Comparison of ENCODE assay signal across 1 cellular context in the genomic region with DNA sequence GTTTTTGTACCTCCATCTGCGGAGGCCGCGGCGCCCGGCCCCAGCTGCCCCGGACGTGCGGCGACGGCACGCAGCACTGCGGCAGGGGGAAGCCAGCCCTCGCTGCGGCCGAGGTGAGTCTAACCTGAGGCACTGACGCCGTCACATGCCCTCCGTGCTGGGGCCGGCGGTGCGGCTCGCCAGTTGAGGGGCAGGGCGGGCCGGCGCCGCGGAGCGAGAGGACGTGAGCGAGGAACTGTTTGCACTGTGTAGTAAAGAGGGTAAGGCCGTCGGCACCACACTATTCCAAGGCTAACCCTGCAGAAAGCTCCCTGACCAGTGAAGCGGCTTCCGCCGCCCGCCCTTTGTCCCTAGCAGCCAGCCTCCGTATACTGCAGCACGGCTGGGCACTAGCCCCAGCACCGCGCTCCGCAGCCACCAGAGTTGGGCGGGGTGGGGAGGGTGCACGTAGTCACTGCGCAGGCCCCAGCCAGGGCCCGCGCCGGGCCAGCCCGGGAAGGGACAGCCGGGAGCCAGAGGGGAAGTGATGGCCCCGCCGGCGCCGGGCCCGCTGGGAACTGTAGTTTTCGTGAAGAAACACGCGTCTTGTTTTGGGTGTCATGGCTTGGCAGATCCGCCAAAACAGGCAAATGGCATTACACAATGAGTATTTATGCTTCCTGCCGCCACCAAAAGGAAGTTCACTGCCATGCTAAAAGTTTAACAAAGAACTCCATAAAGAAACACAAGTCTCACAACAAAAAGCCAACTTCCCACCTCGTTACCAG.
TF ChIP-seq lines count a peak whose summit lies in the region.

No MANE protein-coding gene starts in this region.

TF ChIP-seq in GM23338, 12 proteins besides CTCF, POLR2A, EP300 and RAD21:
- no peak for TF ChIP-seq ZNF462 (CRISPR knock-in tag; IDR thresholded peaks at IDR 0.05)
- TF ChIP-seq, protein P1, sequence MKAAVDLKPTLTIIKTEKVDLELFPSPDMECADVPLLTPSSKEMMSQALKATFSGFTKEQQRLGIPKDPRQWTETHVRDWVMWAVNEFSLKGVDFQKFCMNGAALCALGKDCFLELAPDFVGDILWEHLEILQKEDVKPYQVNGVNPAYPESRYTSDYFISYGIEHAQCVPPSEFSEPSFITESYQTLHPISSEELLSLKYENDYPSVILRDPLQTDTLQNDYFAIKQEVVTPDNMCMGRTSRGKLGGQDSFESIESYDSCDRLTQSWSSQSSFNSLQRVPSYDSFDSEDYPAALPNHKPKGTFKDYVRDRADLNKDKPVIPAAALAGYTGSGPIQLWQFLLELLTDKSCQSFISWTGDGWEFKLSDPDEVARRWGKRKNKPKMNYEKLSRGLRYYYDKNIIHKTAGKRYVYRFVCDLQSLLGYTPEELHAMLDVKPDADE (IDR thresholded peaks at IDR 0.05) = peak; percentile 88
- no peak for TF ChIP-seq STAT1 (IDR thresholded peaks at IDR 0.05; ENCODE audit: unreplicated experiment)
- TF ChIP-seq, protein P2, sequence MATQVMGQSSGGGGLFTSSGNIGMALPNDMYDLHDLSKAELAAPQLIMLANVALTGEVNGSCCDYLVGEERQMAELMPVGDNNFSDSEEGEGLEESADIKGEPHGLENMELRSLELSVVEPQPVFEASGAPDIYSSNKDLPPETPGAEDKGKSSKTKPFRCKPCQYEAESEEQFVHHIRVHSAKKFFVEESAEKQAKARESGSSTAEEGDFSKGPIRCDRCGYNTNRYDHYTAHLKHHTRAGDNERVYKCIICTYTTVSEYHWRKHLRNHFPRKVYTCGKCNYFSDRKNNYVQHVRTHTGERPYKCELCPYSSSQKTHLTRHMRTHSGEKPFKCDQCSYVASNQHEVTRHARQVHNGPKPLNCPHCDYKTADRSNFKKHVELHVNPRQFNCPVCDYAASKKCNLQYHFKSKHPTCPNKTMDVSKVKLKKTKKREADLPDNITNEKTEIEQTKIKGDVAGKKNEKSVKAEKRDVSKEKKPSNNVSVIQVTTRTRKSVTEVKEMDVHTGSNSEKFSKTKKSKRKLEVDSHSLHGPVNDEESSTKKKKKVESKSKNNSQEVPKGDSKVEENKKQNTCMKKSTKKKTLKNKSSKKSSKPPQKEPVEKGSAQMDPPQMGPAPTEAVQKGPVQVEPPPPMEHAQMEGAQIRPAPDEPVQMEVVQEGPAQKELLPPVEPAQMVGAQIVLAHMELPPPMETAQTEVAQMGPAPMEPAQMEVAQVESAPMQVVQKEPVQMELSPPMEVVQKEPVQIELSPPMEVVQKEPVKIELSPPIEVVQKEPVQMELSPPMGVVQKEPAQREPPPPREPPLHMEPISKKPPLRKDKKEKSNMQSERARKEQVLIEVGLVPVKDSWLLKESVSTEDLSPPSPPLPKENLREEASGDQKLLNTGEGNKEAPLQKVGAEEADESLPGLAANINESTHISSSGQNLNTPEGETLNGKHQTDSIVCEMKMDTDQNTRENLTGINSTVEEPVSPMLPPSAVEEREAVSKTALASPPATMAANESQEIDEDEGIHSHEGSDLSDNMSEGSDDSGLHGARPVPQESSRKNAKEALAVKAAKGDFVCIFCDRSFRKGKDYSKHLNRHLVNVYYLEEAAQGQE (IDR thresholded peaks at IDR 0.05; ENCODE audit: unreplicated experiment) = peak; percentile 4
- TF ChIP-seq NANOG (IDR thresholded peaks at IDR 0.05; ENCODE audit: borderline replicate concordance) = no peak
- TF ChIP-seq EZH2phosphoT487 (IDR thresholded peaks at IDR 0.05; ENCODE audit: unreplicated experiment) = no peak
- TF ChIP-seq ZNF114 (CRISPR knock-in tag; IDR thresholded peaks at IDR 0.05) = no peak
- no peak for TF ChIP-seq JUNB (IDR thresholded peaks at IDR 0.05; ENCODE audit: unreplicated experiment)
- TF ChIP-seq ZNF331 (CRISPR knock-in tag; IDR thresholded peaks at IDR 0.05; ENCODE audit: low read depth) = no peak
- peak; percentile 96 for TF ChIP-seq POLR2AphosphoS5 (IDR thresholded peaks at IDR 0.05; ENCODE audit: low read depth)
- no peak for TF ChIP-seq EZH2 (IDR thresholded peaks at IDR 0.05; ENCODE audit: low read depth, unreplicated experiment)
- peak; percentile 82 for TF ChIP-seq CREB1 (CRISPR knock-in tag; IDR thresholded peaks at IDR 0.05; ENCODE audit: low read depth)
